Comparison of ENCODE assay signal across 1 cellular context in genomic region chr5:34927785-34928184, GRCh38.
TF ChIP-seq lines count a peak whose summit lies in the region.

No MANE protein-coding gene starts in this region.

TF ChIP-seq in GM23338, 12 proteins besides CTCF, POLR2A, EP300 and RAD21 (continued from another document):
- TF ChIP-seq ZNF462 (CRISPR knock-in tag; IDR thresholded peaks at IDR 0.05) (no peak), EZH2 (IDR thresholded peaks at IDR 0.05; ENCODE audit: low read depth, unreplicated experiment) (no peak), REST (IDR thresholded peaks at IDR 0.05; ENCODE audit: unreplicated experiment) (no peak), ETS1 (IDR thresholded peaks at IDR 0.05) (no peak)
TF ChIP-seq in GM23338: peak in this region for 0.
